1 cellular context compared by ENCODE assay signal in the genomic region with DNA sequence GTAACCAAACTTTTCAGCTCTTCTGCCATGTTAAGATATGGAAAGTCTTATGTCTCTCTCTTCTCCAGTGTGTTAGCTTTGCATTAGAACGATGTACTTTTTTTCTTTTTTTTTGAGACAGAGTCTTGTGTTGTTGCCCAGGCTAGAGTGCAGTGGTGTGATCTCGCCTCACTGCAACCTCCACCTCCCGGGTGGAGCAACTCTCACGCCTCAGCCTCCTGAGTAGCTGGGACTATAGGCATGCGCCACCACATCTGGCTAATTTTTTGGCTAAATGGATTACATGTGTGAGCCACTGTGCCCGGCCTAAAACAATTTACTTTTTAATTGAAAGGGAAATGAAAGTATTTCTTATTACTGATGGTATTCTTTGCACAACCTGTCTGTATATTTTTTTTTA.
TF ChIP-seq lines count a peak whose summit lies in the region.

No MANE protein-coding gene starts in this region.

TF ChIP-seq in GM23338, 12 proteins besides CTCF, POLR2A, EP300 and RAD21 (continued from another document):
- TF ChIP-seq, protein P1, sequence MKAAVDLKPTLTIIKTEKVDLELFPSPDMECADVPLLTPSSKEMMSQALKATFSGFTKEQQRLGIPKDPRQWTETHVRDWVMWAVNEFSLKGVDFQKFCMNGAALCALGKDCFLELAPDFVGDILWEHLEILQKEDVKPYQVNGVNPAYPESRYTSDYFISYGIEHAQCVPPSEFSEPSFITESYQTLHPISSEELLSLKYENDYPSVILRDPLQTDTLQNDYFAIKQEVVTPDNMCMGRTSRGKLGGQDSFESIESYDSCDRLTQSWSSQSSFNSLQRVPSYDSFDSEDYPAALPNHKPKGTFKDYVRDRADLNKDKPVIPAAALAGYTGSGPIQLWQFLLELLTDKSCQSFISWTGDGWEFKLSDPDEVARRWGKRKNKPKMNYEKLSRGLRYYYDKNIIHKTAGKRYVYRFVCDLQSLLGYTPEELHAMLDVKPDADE (IDR thresholded peaks at IDR 0.05), result no peak
- no peak for TF ChIP-seq NANOG (IDR thresholded peaks at IDR 0.05; ENCODE audit: borderline replicate concordance)
- TF ChIP-seq STAT1 (IDR thresholded peaks at IDR 0.05; ENCODE audit: unreplicated experiment), result no peak
- TF ChIP-seq JUNB (IDR thresholded peaks at IDR 0.05; ENCODE audit: unreplicated experiment), result no peak
- TF ChIP-seq, protein P2, sequence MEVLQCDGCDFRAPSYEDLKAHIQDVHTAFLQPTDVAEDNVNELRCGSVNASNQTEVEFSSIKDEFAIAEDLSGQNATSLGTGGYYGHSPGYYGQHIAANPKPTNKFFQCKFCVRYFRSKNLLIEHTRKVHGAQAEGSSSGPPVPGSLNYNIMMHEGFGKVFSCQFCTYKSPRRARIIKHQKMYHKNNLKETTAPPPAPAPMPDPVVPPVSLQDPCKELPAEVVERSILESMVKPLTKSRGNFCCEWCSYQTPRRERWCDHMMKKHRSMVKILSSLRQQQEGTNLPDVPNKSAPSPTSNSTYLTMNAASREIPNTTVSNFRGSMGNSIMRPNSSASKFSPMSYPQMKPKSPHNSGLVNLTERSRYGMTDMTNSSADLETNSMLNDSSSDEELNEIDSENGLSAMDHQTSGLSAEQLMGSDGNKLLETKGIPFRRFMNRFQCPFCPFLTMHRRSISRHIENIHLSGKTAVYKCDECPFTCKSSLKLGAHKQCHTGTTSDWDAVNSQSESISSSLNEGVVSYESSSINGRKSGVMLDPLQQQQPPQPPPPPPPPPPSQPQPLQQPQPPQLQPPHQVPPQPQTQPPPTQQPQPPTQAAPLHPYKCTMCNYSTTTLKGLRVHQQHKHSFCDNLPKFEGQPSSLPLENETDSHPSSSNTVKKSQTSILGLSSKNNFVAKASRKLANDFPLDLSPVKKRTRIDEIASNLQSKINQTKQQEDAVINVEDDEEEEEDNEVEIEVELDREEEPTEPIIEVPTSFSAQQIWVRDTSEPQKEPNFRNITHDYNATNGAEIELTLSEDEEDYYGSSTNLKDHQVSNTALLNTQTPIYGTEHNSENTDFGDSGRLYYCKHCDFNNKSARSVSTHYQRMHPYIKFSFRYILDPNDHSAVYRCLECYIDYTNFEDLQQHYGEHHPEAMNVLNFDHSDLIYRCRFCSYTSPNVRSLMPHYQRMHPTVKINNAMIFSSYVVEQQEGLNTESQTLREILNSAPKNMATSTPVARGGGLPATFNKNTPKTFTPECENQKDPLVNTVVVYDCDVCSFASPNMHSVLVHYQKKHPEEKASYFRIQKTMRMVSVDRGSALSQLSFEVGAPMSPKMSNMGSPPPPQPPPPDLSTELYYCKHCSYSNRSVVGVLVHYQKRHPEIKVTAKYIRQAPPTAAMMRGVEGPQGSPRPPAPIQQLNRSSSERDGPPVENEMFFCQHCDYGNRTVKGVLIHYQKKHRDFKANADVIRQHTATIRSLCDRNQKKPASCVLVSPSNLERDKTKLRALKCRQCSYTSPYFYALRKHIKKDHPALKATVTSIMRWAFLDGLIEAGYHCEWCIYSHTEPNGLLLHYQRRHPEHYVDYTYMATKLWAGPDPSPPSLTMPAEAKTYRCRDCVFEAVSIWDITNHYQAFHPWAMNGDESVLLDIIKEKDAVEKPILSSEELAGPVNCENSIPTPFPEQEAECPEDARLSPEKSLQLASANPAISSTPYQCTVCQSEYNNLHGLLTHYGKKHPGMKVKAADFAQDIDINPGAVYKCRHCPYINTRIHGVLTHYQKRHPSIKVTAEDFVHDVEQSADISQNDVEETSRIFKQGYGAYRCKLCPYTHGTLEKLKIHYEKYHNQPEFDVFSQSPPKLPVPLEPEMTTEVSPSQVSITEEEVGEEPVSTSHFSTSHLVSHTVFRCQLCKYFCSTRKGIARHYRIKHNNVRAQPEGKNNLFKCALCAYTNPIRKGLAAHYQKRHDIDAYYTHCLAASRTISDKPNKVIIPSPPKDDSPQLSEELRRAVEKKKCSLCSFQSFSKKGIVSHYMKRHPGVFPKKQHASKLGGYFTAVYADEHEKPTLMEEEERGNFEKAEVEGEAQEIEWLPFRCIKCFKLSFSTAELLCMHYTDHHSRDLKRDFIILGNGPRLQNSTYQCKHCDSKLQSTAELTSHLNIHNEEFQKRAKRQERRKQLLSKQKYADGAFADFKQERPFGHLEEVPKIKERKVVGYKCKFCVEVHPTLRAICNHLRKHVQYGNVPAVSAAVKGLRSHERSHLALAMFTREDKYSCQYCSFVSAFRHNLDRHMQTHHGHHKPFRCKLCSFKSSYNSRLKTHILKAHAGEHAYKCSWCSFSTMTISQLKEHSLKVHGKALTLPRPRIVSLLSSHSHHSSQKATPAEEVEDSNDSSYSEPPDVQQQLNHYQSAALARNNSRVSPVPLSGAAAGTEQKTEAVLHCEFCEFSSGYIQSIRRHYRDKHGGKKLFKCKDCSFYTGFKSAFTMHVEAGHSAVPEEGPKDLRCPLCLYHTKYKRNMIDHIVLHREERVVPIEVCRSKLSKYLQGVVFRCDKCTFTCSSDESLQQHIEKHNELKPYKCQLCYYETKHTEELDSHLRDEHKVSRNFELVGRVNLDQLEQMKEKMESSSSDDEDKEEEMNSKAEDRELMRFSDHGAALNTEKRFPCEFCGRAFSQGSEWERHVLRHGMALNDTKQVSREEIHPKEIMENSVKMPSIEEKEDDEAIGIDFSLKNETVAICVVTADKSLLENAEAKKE (CRISPR knock-in tag; IDR thresholded peaks at IDR 0.05), result no peak
- TF ChIP-seq ZNF331 (CRISPR knock-in tag; IDR thresholded peaks at IDR 0.05; ENCODE audit: low read depth), result no peak
- TF ChIP-seq ZNF114 (CRISPR knock-in tag; IDR thresholded peaks at IDR 0.05), result no peak
- TF ChIP-seq EZH2 (IDR thresholded peaks at IDR 0.05; ENCODE audit: low read depth, unreplicated experiment), result no peak
